Comparison of ENCODE assay signal across 1 cellular context in genomic region chr20:35447082-35447789, GRCh38.
TF ChIP-seq lines count a peak whose summit lies in the region.

No MANE protein-coding gene starts in this region.

TF ChIP-seq in HCT116, 20 proteins besides CTCF, POLR2A, EP300 and RAD21:
- TF ChIP-seq FOSL1 (IDR thresholded peaks at IDR 0.05; ENCODE audit: low read depth), result no peak
- TF ChIP-seq CBX3 (IDR thresholded peaks at IDR 0.05; ENCODE audit: low read depth), result no peak
- TF ChIP-seq ZNF274 (IDR thresholded peaks at IDR 0.05; ENCODE audit: low read depth, low read length), result no peak
- no peak for TF ChIP-seq CEBPB (IDR thresholded peaks at IDR 0.05; ENCODE audit: low read depth)
- no peak for TF ChIP-seq EZH2phosphoT487 (IDR thresholded peaks at IDR 0.05; ENCODE audit: borderline replicate concordance)
- no peak for TF ChIP-seq SIN3A (IDR thresholded peaks at IDR 0.05; ENCODE audit: low read depth)
- no peak for TF ChIP-seq ZBTB33 (IDR thresholded peaks at IDR 0.05; ENCODE audit: extremely low read depth, insufficient replicate concordance, low read length)
- no peak for TF ChIP-seq TCF7L2 (IDR thresholded peaks at IDR 0.05; ENCODE audit: borderline replicate concordance, extremely low read depth, insufficient read depth, insufficient read length)
- TF ChIP-seq ELF1 (IDR thresholded peaks at IDR 0.05; ENCODE audit: borderline replicate concordance, low read depth), result no peak
- no peak for TF ChIP-seq ZFX (IDR thresholded peaks at IDR 0.05)
- no peak for TF ChIP-seq SP1 (IDR thresholded peaks at IDR 0.05; ENCODE audit: low read depth)
- no peak for TF ChIP-seq SRF (IDR thresholded peaks at IDR 0.05; ENCODE audit: low read depth)
- no peak for TF ChIP-seq ATF3 (IDR thresholded peaks at IDR 0.05)
- no peak for TF ChIP-seq POLR2AphosphoS5 (IDR thresholded peaks at IDR 0.05; ENCODE audit: low read depth, low read length)
- TF ChIP-seq, protein P1, sequence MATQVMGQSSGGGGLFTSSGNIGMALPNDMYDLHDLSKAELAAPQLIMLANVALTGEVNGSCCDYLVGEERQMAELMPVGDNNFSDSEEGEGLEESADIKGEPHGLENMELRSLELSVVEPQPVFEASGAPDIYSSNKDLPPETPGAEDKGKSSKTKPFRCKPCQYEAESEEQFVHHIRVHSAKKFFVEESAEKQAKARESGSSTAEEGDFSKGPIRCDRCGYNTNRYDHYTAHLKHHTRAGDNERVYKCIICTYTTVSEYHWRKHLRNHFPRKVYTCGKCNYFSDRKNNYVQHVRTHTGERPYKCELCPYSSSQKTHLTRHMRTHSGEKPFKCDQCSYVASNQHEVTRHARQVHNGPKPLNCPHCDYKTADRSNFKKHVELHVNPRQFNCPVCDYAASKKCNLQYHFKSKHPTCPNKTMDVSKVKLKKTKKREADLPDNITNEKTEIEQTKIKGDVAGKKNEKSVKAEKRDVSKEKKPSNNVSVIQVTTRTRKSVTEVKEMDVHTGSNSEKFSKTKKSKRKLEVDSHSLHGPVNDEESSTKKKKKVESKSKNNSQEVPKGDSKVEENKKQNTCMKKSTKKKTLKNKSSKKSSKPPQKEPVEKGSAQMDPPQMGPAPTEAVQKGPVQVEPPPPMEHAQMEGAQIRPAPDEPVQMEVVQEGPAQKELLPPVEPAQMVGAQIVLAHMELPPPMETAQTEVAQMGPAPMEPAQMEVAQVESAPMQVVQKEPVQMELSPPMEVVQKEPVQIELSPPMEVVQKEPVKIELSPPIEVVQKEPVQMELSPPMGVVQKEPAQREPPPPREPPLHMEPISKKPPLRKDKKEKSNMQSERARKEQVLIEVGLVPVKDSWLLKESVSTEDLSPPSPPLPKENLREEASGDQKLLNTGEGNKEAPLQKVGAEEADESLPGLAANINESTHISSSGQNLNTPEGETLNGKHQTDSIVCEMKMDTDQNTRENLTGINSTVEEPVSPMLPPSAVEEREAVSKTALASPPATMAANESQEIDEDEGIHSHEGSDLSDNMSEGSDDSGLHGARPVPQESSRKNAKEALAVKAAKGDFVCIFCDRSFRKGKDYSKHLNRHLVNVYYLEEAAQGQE (IDR thresholded peaks at IDR 0.05; ENCODE audit: low read depth), result no peak
- TF ChIP-seq YY1 (IDR thresholded peaks at IDR 0.05; ENCODE audit: extremely low read depth, insufficient replicate concordance, low read depth, low read length), result no peak
